In genomic region chr1:1014896-1015681, GRCh38 we compare ENCODE assay signal across 10 cellular contexts. TPM values are rescaled to one million over a fixed set of nuclear protein-coding genes. Genes with fewer than 3 reads are reported as not detected.
DNase-seq lines count a peak whose midpoint lies in the region; ATAC-seq and TF ChIP-seq lines count a peak whose summit lies in the region.
"Had no signal": no experiment of that assay in that cellular context is flagged by ENCODE, and none has a peak within 500 bp of the region (broad histone marks: within the 10 kb centered on the region; RNA-seq: fewer than 3 reads in every experiment).

No MANE protein-coding gene starts in this region.

- ATAC-seq in stimulated activated naive B cell treated with anti-CD40 and anti-IgM and Interleukin-4, amounts not matched to agents 10 μg/mL and 1 μg/mL and 100 μg/mL, for 72 hours (replicated peaks) = no peak

- peak overlapping the region; percentile 88 for H3K4me3 Mint-ChIP-seq in T-helper 1 cell treated with Interleukin-12 subunit alpha and Interleukin-12 subunit beta and Interleukin-4 antibody, amounts not matched to agents 30 μg/mL and 1 μg/mL, for 36 hours
- peak overlapping the region; percentile 39 to 93 for H3K4me3 Mint-ChIP-seq in stimulated activated naive B cell treated with anti-CD40 and anti-IgM and Interleukin-4, amounts not matched to agents 10 μg/mL and 1 μg/mL and 100 μg/mL, for 72 hours

- no peaks in the 10 kb centered on the region for H3K36me3 ChIP-seq in OCI-LY3 (replicated peaks; ENCODE audit: low read depth, low read length)
- no peaks in the 10 kb centered on the region for H3K36me3 ChIP-seq in testis (ENCODE audit: low read depth, missing control alignments)

- no peaks in the 10 kb centered on the region for H3K79me2 ChIP-seq in OCI-LY3 (ENCODE audit: low read length)

- intact Hi-C loops in testis (cut with DNase I; ENCODE audit: low total_unique reads) = no loop called here

- no peak overlapping the region for H3K27ac ChIP-seq in OCI-LY3 (ENCODE audit: low read length)
- H3K27ac ChIP-seq in testis = no peak overlapping the region

- no peak overlapping the region for H3K4me2 ChIP-seq in OCI-LY3 (ENCODE audit: low read length)

- H3K27ac Mint-ChIP-seq in T-helper 1 cell treated with Interleukin-12 subunit alpha and Interleukin-12 subunit beta and Interleukin-4 antibody, amounts not matched to agents 30 μg/mL and 1 μg/mL, for 36 hours = no peak overlapping the region
- H3K27ac Mint-ChIP-seq in stimulated activated naive B cell treated with anti-CD40 and anti-IgM and Interleukin-4, amounts not matched to agents 10 μg/mL and 1 μg/mL and 100 μg/mL, for 72 hours = no peak overlapping the region

- peak; percentile 54 for TF ChIP-seq CTCF in OCI-LY3 (IDR thresholded peaks at IDR 0.05; ENCODE audit: low read depth, low read length)
- TF ChIP-seq CTCF in epithelial cell of esophagus (IDR thresholded peaks at IDR 0.05; ENCODE audit: insufficient read depth, low read depth, low read length, missing control alignments) = peak; percentile 34
- no peak for TF ChIP-seq CTCF in testis (IDR thresholded peaks at IDR 0.05)

- peaks cover 17% of the 10 kb centered on the region for H3K36me3 Mint-ChIP-seq in T-helper 1 cell treated with Interleukin-12 subunit alpha and Interleukin-12 subunit beta and Interleukin-4 antibody, amounts not matched to agents 30 μg/mL and 1 μg/mL, for 36 hours (ENCODE audit: low read depth)
- peaks cover 0 to 2% of the 10 kb centered on the region in 2 donors for H3K36me3 Mint-ChIP-seq in stimulated activated naive B cell treated with anti-CD40 and anti-IgM and Interleukin-4, amounts not matched to agents 10 μg/mL and 1 μg/mL and 100 μg/mL, for 72 hours

- no peak for TF ChIP-seq POLR2A in testis (IDR thresholded peaks at IDR 0.05)

- 76 to 90% methylated on average over 15 to 18 of the region's 18 CpGs for WGBS in testis, 2 donors

- H3K27me3 ChIP-seq in OCI-LY3 (ENCODE audit: low read depth, low read length) (no peaks in the 10 kb centered on the region), testis (no peaks in the 10 kb centered on the region)

- H4K20me1 ChIP-seq in OCI-LY3 (ENCODE audit: insufficient read depth, low read length) = no peaks in the 10 kb centered on the region

- H3K4me1 Mint-ChIP-seq in T-helper 1 cell treated with Interleukin-12 subunit alpha and Interleukin-12 subunit beta and Interleukin-4 antibody, amounts not matched to agents 30 μg/mL and 1 μg/mL, for 36 hours (ENCODE audit: low read depth) = peaks cover 23% of the 10 kb centered on the region
- H3K4me1 Mint-ChIP-seq in stimulated activated naive B cell treated with anti-CD40 and anti-IgM and Interleukin-4, amounts not matched to agents 10 μg/mL and 1 μg/mL and 100 μg/mL, for 72 hours = peaks cover 18 to 22% of the 10 kb centered on the region in 2 donors

- H3K4me1 ChIP-seq in OCI-LY3 (ENCODE audit: low read length) = peaks cover 12% of the 10 kb centered on the region; the same call in 1 of the 2 replicates
- H3K4me1 ChIP-seq in testis = peaks cover 14% of the 10 kb centered on the region

- no peaks in the 10 kb centered on the region for H3K9me3 Mint-ChIP-seq in T-helper 1 cell treated with Interleukin-12 subunit alpha and Interleukin-12 subunit beta and Interleukin-4 antibody, amounts not matched to agents 30 μg/mL and 1 μg/mL, for 36 hours
- H3K9me3 Mint-ChIP-seq in stimulated activated naive B cell treated with anti-CD40 and anti-IgM and Interleukin-4, amounts not matched to agents 10 μg/mL and 1 μg/mL and 100 μg/mL, for 72 hours = no peaks in the 10 kb centered on the region
- H3K9me3 Mint-ChIP-seq: dendritic cell treated with granulocyte-macrophage colony-stimulating factor and Interleukin-4, amounts not matched to agents 40 ng/mL and 50 ng/mL, for 4 days had no signal

- no peaks in the 10 kb centered on the region for H3K9me3 ChIP-seq in OCI-LY3 (ENCODE audit: insufficient read depth, low read length)
- H3K9me3 ChIP-seq in testis = no peaks in the 10 kb centered on the region

- no peak overlapping the region for H2AFZ ChIP-seq in OCI-LY3 (ENCODE audit: low read depth, low read length)

- H3K4me3 ChIP-seq in OCI-LY3 (ENCODE audit: low read length) (no peak overlapping the region), epithelial cell of esophagus (ENCODE audit: low read length) (no peak overlapping the region), testis (no peak overlapping the region)

- DNase-seq in T-helper 1 cell (no peak), epithelial cell of esophagus (ENCODE audit: low read depth) (no peak), testis (no peak), NCI-H2029 treated with DMSO at 0.1 percent for 48 hours (lab: John Stamatoyannopoulos, UW) (no peak), Kasumi-1 (lab: John Stamatoyannopoulos, UW) (no peak)
- DNase-seq in stimulated activated naive B cell treated with anti-CD40 and anti-IgM and Interleukin-4, amounts not matched to agents 10 μg/mL and 1 μg/mL and 100 μg/mL, for 72 hours = no peak
- DNase-seq: MV-4-11 had no signal

- H3K9ac ChIP-seq in OCI-LY3 (ENCODE audit: low read length) = no peak overlapping the region

- H3K27me3 Mint-ChIP-seq in T-helper 1 cell treated with Interleukin-12 subunit alpha and Interleukin-12 subunit beta and Interleukin-4 antibody, amounts not matched to agents 30 μg/mL and 1 μg/mL, for 36 hours (ENCODE audit: low read depth) = no peaks in the 10 kb centered on the region
- no peaks in the 10 kb centered on the region for H3K27me3 Mint-ChIP-seq in stimulated activated naive B cell treated with anti-CD40 and anti-IgM and Interleukin-4, amounts not matched to agents 10 μg/mL and 1 μg/mL and 100 μg/mL, for 72 hours

RNA-seq across cellular contexts. Expression of gene ISG15, which starts 1.8 kb away (rescaled TPM):
- total RNA-seq in testis = 10 to 100 TPM; 22.8 to 24.0 TPM
- polyA plus RNA-seq in testis (ENCODE audit: insufficient read depth, low read depth, low replicate concordance) = 16.6 TPM

RNA-seq across cellular contexts. Expression of gene AGRN, which starts 4.8 kb away (rescaled TPM):
- 100 to 1,000 TPM in 1 of 2 donors, 10 to 100 TPM in 1; 99.4 to 108 TPM for total RNA-seq in testis
- 48.9 TPM for polyA plus RNA-seq in testis (ENCODE audit: insufficient read depth, low read depth, low replicate concordance)

RNA-seq across cellular contexts. Expression of gene HES4, which starts 15.2 kb away (rescaled TPM):
- 10 to 100 TPM; 26.4 to 27.5 TPM for total RNA-seq in testis
- polyA plus RNA-seq in testis (ENCODE audit: insufficient read depth, low read depth, low replicate concordance) = 2.3 TPM

RNA-seq across cellular contexts. Expression of gene PERM1, which starts 33.2 kb away (rescaled TPM):
- 1 to 10 TPM; 3.2 to 4.9 TPM for total RNA-seq in testis
- 0.65 TPM for polyA plus RNA-seq in testis (ENCODE audit: insufficient read depth, low read depth, low replicate concordance)

RNA-seq across cellular contexts. Expression of gene PLEKHN1, which starts 48.8 kb away (rescaled TPM):
- under 1 TPM; 0.47 to 0.56 TPM for total RNA-seq in testis
- polyA plus RNA-seq in testis (ENCODE audit: insufficient read depth, low read depth, low replicate concordance) = 0.21 TPM

Comparison
In these comparisons a context has a peak if more than half of its experiments do, and no peak if none do; other contexts are left out.
1. CTCF ChIP-seq: peak in OCI-LY3 (single experiment) and epithelial cell of esophagus (single experiment); none in testis (0 of 3).